Comparison of ENCODE assay signal across 13 cellular contexts in the genomic region with DNA sequence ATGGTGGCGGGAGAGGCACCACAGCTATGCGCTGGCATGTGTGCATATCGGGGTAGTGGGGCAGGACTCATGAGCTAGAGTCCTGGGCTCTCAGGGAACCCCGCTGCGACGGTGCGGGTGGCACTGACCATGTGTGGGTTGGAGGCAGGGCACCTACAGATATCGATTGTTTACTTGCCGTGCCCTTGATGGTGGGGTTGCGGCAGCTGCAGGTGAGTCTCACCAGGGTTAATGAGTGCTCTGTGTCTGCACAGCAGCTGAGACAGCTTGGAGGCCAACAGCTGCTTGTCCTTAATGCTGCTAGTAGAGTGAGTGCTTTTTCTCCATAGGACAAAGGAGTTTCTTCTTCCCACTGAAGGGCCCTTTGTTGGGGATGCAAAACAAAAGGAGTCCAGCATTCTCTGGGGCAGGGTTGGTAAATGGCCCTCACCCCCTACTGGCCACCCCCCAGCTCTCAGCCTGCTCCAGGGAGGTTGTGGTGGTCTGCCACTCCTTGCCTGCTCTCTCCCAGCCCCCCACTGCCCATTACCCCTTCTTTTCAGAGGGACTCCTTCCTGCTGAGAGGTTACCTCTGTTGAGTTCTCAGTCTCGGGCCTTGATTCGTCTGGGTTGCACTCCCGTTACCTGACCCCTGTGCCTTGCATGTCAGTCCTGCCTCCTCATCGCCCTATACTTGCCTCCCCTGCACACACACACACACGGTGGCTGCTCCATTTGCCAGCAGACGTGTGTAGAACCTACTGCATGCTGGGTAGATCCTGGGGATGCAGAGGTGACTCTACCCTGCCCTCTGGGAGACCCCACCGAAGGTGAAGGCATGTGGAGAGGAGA. TPM values are rescaled to one million over a fixed set of nuclear protein-coding genes. Genes with fewer than 3 reads are reported as not detected.
DNase-seq lines count a peak whose midpoint lies in the region; ATAC-seq and TF ChIP-seq lines count a peak whose summit lies in the region.
"Had no signal": no experiment of that assay in that cellular context is flagged by ENCODE, and none has a peak within 500 bp of the region (broad histone marks: within the 10 kb centered on the region; RNA-seq: fewer than 3 reads in every experiment).

No MANE protein-coding gene starts in this region.

- no peak overlapping the region for H2AFZ ChIP-seq in OCI-LY3 (ENCODE audit: low read depth, low read length)

- ATAC-seq in left colon: peak; percentile 54
- no peak for ATAC-seq in GM21515 (IDR thresholded peaks at IDR 0.05; ENCODE audit: unreplicated experiment)
- ATAC-seq: naive thymus-derived CD4-positive, alpha-beta T cell had no signal

- peak overlapping the region; percentile 97 for H3K4me2 ChIP-seq in OCI-LY3 (ENCODE audit: low read length)
- H3K4me2 ChIP-seq: A549 had no signal

- TF ChIP-seq POLR2A in stomach (IDR thresholded peaks at IDR 0.05): no peak

- H3K27me3 ChIP-seq in OCI-LY3 (ENCODE audit: low read depth, low read length) (no peaks in the 10 kb centered on the region), stomach (no peaks in the 10 kb centered on the region)

- H3K4me3 ChIP-seq in OCI-LY3 (ENCODE audit: low read length) (no peak overlapping the region), stomach (no peak overlapping the region)
- H3K4me3 ChIP-seq: A549 had no signal

- 56 to 70% (median 60%) methylated on average over 16 to 17 of the region's 17 CpGs for WGBS in stomach, 5 donors

- H4K20me1 ChIP-seq in OCI-LY3 (ENCODE audit: insufficient read depth, low read length): peaks cover 41% of the 10 kb centered on the region

- H3K79me2 ChIP-seq in OCI-LY3 (ENCODE audit: low read length): peaks cover 36% of the 10 kb centered on the region

- peaks cover 3% of the 10 kb centered on the region for H3K36me3 ChIP-seq in OCI-LY3 (replicated peaks; ENCODE audit: low read depth, low read length)
- peaks cover 0 to 5% (median 2%) of the 10 kb centered on the region in 4 donors for H3K36me3 ChIP-seq in stomach

- intact Hi-C loops in left colon (cut with DNase I, micrococcal nuclease): no loop called here
- intact Hi-C loops in stomach (cut with DNase I; ENCODE audit: low total_unique reads): no loop called here

- H3K9me3 ChIP-seq in OCI-LY3 (ENCODE audit: insufficient read depth, low read length): no peaks in the 10 kb centered on the region
- no peaks in the 10 kb centered on the region for H3K9me3 ChIP-seq in stomach
- H3K9me3 ChIP-seq: A549 had no signal

- no peak for TF ChIP-seq EP300 in stomach (IDR thresholded peaks at IDR 0.05)

- H3K9ac ChIP-seq in OCI-LY3 (ENCODE audit: low read length): no peak overlapping the region

- H3K4me1 ChIP-seq in OCI-LY3 (ENCODE audit: low read length) (peaks cover 32% of the 10 kb centered on the region), stomach (peaks cover 33 to 85% (median 57%) of the 10 kb centered on the region in 4 donors)

- TF ChIP-seq CTCF in OCI-LY3 (IDR thresholded peaks at IDR 0.05; ENCODE audit: low read depth, low read length) (no peak), stomach (IDR thresholded peaks at IDR 0.05) (no peak)

- DNase-seq in NCI-H2171 treated with DMSO at 0.1 percent for 48 hours (lab: John Stamatoyannopoulos, UW) (peak; percentile 57), NCI-H2171 (lab: John Stamatoyannopoulos, UW) (no peak), left colon (no peak), stomach (peak; percentile 56), NCI-H226 (no peak)
- DNase-seq in activated CD4-positive, alpha-beta T cell treated with anti-CD3 and anti-CD28 coated beads, Interleukin-2, amount 50 U/mL, for 48 hours: no peak
- DNase-seq: activated CD4-positive, CD25-positive, alpha-beta regulatory T cell; activated naive CD4-positive, alpha-beta T cell treated with Interleukin-2 at 50 U/mL for 16 hours; stimulated activated CD4-positive, alpha-beta T cell treated with anti-CD3 and anti-CD28 coated beads, Interleukin-4, amount 100 ng/mL, for 4 hours had no signal

- H3K27ac ChIP-seq in OCI-LY3 (ENCODE audit: low read length) (no peak overlapping the region), stomach (peak overlapping the region; percentile 22 to 87 (median 35))
- H3K27ac ChIP-seq: A549 had no signal

RNA-seq across cellular contexts. Expression of gene TBC1D14, which starts 52.8 kb away (rescaled TPM):
- 10 to 100 TPM; 53.1 to 56.6 TPM for total RNA-seq in left colon
- 10 to 100 TPM; 33.5 to 72.4 (median 40.8) TPM for total RNA-seq in stomach
- 10 to 100 TPM; 19.5 to 42.5 (median 40.0) TPM for polyA plus RNA-seq in stomach

Comparison
In these comparisons a context has a peak if more than half of its experiments do, and no peak if none do; other contexts are left out.
1. DNase-seq: peak in NCI-H2171 treated with DMSO at 0.1 percent for 48 hours (single experiment) and stomach (single experiment); none in NCI-H2171 (single experiment), left colon (0 of 2), NCI-H226 (single experiment) and activated CD4-positive, alpha-beta T cell treated with anti-CD3 and anti-CD28 coated beads, Interleukin-2, amount 50 U/mL, for 48 hours (0 of 2).